ENCODE assay signal across 8 cellular contexts in genomic region chr1:89085781-89086180, GRCh38. TPM values are rescaled to one million over a fixed set of nuclear protein-coding genes. Genes with fewer than 3 reads are reported as not detected.
DNase-seq lines count a peak whose midpoint lies in the region; ATAC-seq, FAIRE-seq and TF ChIP-seq lines count a peak whose summit lies in the region.

No MANE protein-coding gene starts in this region.

- peak; percentile 66 for TF ChIP-seq CTCF in C4-2B (conservative IDR thresholded peaks at IDR 0.05)
- TF ChIP-seq CTCF in K562 (IDR thresholded peaks at IDR 0.05 in 2 of 3, conservative IDR thresholded peaks at IDR 0.05 in 1 of 3; ENCODE audit: insufficient read depth in 2 of 3, low read depth in 1 of 3, low read length in 3 of 3): peak; percentile 65 to 85 (median 73)
- TF ChIP-seq CTCF in mucosa of descending colon (IDR thresholded peaks at IDR 0.05): peak; percentile 49

- no peaks in the 10 kb centered on the region for H3K9me3 ChIP-seq in K562 (replicated peaks; ENCODE audit: control insufficient read depth, insufficient read depth, low read depth, low read length)
- no peaks in the 10 kb centered on the region for H3K9me3 ChIP-seq in mucosa of descending colon

- FAIRE-seq in K562 (lab: Jason Lieb, UNC): peak; percentile 91

- ATAC-seq in GM19452 (IDR thresholded peaks at IDR 0.05; ENCODE audit: unreplicated experiment) (peak; percentile 60), K562 (peak; percentile 87), mucosa of descending colon (no peak), GM21390 (IDR thresholded peaks at IDR 0.05; ENCODE audit: unreplicated experiment) (no peak)

- H3K4me2 ChIP-seq in K562 (ENCODE audit: insufficient read depth, low read length): no peak overlapping the region

- no peaks in the 10 kb centered on the region for H3K9me1 ChIP-seq in K562 (ENCODE audit: control insufficient read depth, insufficient read depth, low read length)

- in situ Hi-C loops in K562 (cut with MboI): no loop called here

- no TSS peak for BruUV-seq in K562 (replicated peaks; lab: Mats Ljungman, UMichigan)

- TF ChIP-seq POLR2A in K562 (conservative IDR thresholded peaks at IDR 0.05): no peak

- no peaks in the 10 kb centered on the region for H4K20me1 ChIP-seq in K562 (replicated peaks; ENCODE audit: control insufficient read depth, insufficient read depth, low read length)

- H3K4me3 ChIP-seq in K562 (no peak overlapping the region), mucosa of descending colon (no peak overlapping the region)

- H3K79me2 ChIP-seq in K562 (ENCODE audit: control insufficient read depth, insufficient read depth, low read length): no peaks in the 10 kb centered on the region

- no peaks in the 10 kb centered on the region for H3K27me3 ChIP-seq in K562 (ENCODE audit: control insufficient read depth in 2 of 2, insufficient read depth in 2 of 2, low read length in 2 of 2)

- TF ChIP-seq EP300 in K562 (IDR thresholded peaks at IDR 0.05; ENCODE audit: low read length): no peak

- no peak overlapping the region for H3K9ac ChIP-seq in K562 (ENCODE audit: insufficient read depth in 1 of 2, low read depth in 2 of 2, low read length in 2 of 2)

- peak; percentile 36 for DNase-seq in NOMO-1 treated with dmso at 0.1 percent for 144 hours (lab: John Stamatoyannopoulos, UW; ENCODE audit: unreplicated experiment)
- peak; percentile 45 to 71 (median 52) for DNase-seq in K562 (ENCODE audit: extremely low read depth in 1 of 4, low spot score in 3 of 4)
- peak in 1 of 3 donors; percentile 73 for DNase-seq in mucosa of descending colon
- DNase-seq in HK-2 (ENCODE audit: unreplicated experiment): no peak
- no peak for DNase-seq in NCI-H774 (lab: John Stamatoyannopoulos, UW)

- intact Hi-C loops in K562 (cut with micrococcal nuclease): loop anchor here (1.0 to 5.0 kb wide), 4 partner anchors 88 to 370 kb away; no protein-coding TSS in a partner anchor
- intact Hi-C loops in mucosa of descending colon (cut with DNase I, micrococcal nuclease): loop anchor here in 1 of 2 donors (10.0 kb wide), 1 partner anchor 279 kb away; the partner anchor contains the start of gene GBP6

- H3K4me1 ChIP-seq in K562 (replicated peaks in 1 of 2; ENCODE audit: control insufficient read depth in 2 of 2, insufficient read depth in 2 of 2, low read length in 2 of 2): peaks cover 0 to 4% of the 10 kb centered on the region in 2 experiments; a peak in 3 of 5 replicates
- H3K4me1 ChIP-seq in mucosa of descending colon (ENCODE audit: low read depth): no peaks in the 10 kb centered on the region

- H3K27ac ChIP-seq in C4-2B: no peak overlapping the region
- H3K27ac ChIP-seq in K562 (ENCODE audit: extremely low read depth, low read depth, low read length): no peak overlapping the region

- H2AFZ ChIP-seq in K562 (ENCODE audit: low read depth, low read length): no peak overlapping the region

- TF ChIP-seq RAD21 in K562 (CRISPR knock-in tag; conservative IDR thresholded peaks at IDR 0.05 in 1 of 2, IDR thresholded peaks at IDR 0.05 in 1 of 2): peak; percentile 83 to 91

- POLR2A ChIA-PET in K562 (lab: Yijun Ruan, JAX): interaction anchor here (0.6 to 1.0 kb wide), 2 partner anchors 10 to 524 kb away, joined by 3 read pairs; no protein-coding TSS in a partner anchor

- CTCF ChIA-PET in K562 (lab: Yijun Ruan, JAX; ENCODE audit: low intra/inter-chr PET ratio): interaction anchor here (0.5 to 1.5 kb wide), 2 partner anchors 26 to 273 kb away, joined by 3 to 14 read pairs; no protein-coding TSS in a partner anchor

- H3K36me3 ChIP-seq in K562 (ENCODE audit: control insufficient read depth, insufficient read depth, low read length) (no peaks in the 10 kb centered on the region), mucosa of descending colon (ENCODE audit: low read depth) (no peaks in the 10 kb centered on the region)

TF ChIP-seq in K562, 482 proteins besides CTCF, POLR2A, EP300 and RAD21 (continues in another document):
- no peak for TF ChIP-seq ZNF140 (CRISPR knock-in tag; IDR thresholded peaks at IDR 0.05)
- no peak for TF ChIP-seq HES1 (IDR thresholded peaks at IDR 0.05; ENCODE audit: low read depth)
- peak; percentile 62 for TF ChIP-seq SMC3 (conservative IDR thresholded peaks at IDR 0.05; ENCODE audit: insufficient read depth, low read depth, low read length)
- no peak for TF ChIP-seq U2AF2 (optimal IDR thresholded peaks at IDR 0.05; ENCODE audit: low read depth, low read length)
- TF ChIP-seq GTF2A2 (tag; IDR thresholded peaks at IDR 0.05): no peak
- TF ChIP-seq RUNX1 (IDR thresholded peaks at IDR 0.05; ENCODE audit: low read depth): no peak
- peak; percentile 66 for TF ChIP-seq DEAF1 (CRISPR knock-in tag; IDR thresholded peaks at IDR 0.05)
- no peak for TF ChIP-seq MAZ (CRISPR knock-in tag; conservative IDR thresholded peaks at IDR 0.05 in 1 of 2, IDR thresholded peaks at IDR 0.05 in 1 of 2)
- no peak for TF ChIP-seq TEAD1 (CRISPR knock-in tag; IDR thresholded peaks at IDR 0.05)

RNA-seq across cellular contexts. Expression of gene GBP1, which starts 20.8 kb away (rescaled TPM):
- total RNA-seq in K562 (2011; cell fraction: chromatin; rRNA removed; ENCODE audit: low replicate concordance): not detected in 2 replicates
- not detected in 2 replicates for total RNA-seq in K562 (2011; cell fraction: nucleolus; rRNA removed)
- not detected in 2 replicates for total RNA-seq in K562 (2011; cell fraction: nucleoplasm; rRNA removed)
- total RNA-seq in K562 (2014; rRNA removed) (not detected in 2 replicates), K562 (2014; rRNA removed; fragmentation: Illumina TruSeq; extraction: Trizol) (not detected in 2 replicates), K562 (2015; rRNA removed; fragmentation: Illumina TruSeq; extraction: Trizol) (not detected in 2 replicates), K562 (2021) (0.20 TPM in 1 of 2 replicates, not detected in the other), mucosa of descending colon (10 to 100 TPM; 12.9 to 39.0 (median 25.5) TPM)
- polyA plus RNA-seq in K562 (2011; rRNA removed) (not detected in 2 replicates), K562 (2014; fragmentation: Illumina TruSeq; extraction: Trizol) (not detected in 2 replicates), K562 (2014; fragmentation: Nextera tagmentation; extraction: Ambion mirVana) (not detected), K562 (2014; rRNA removed) (not detected in 2 replicates)
- not detected in 2 replicates for polyA plus RNA-seq in K562 (2011; cell fraction: cytosol; rRNA removed)
- polyA plus RNA-seq in K562 (2011; cell fraction: nucleus; rRNA removed): not detected in 2 replicates
- not detected in 2 replicates for polyA plus RNA-seq in K562 (2012)
- not detected in 2 replicates for polyA minus RNA-seq in K562 (2011; rRNA and poly(A)+ RNA removed)
- polyA minus RNA-seq in K562 (2011; cell fraction: cytosol; rRNA and poly(A)+ RNA removed): not detected in 2 replicates
- not detected in 2 replicates for polyA minus RNA-seq in K562 (2011; cell fraction: nucleus; rRNA and poly(A)+ RNA removed)

RNA-seq across cellular contexts. Expression of gene GBP2, which starts 40.1 kb away (rescaled TPM):
- 0.21 and 0.55 TPM in 2 replicates for total RNA-seq in K562 (2011; cell fraction: chromatin; rRNA removed; ENCODE audit: low replicate concordance)
- 0.17 TPM in 1 of 2 replicates, not detected in the other for total RNA-seq in K562 (2011; cell fraction: nucleolus; rRNA removed)
- 0.23 TPM in 1 of 2 replicates, not detected in the other for total RNA-seq in K562 (2011; cell fraction: nucleoplasm; rRNA removed)
- total RNA-seq in K562 (2014; rRNA removed) (0.45 and 0.73 TPM in 2 replicates), K562 (2014; rRNA removed; fragmentation: Illumina TruSeq; extraction: Trizol) (0.69 and 1.1 TPM in 2 replicates), K562 (2015; rRNA removed; fragmentation: Illumina TruSeq; extraction: Trizol) (2.0 and 2.2 TPM in 2 replicates), K562 (2021) (0.71 and 1.1 TPM in 2 replicates), mucosa of descending colon (100 to 1,000 TPM in 1 of 3 donors, 10 to 100 TPM in 2; 65.4 to 128 (median 68.9) TPM)
- polyA plus RNA-seq in K562 (2011; rRNA removed) (0.45 and 2.2 TPM in 2 replicates), K562 (2014; fragmentation: Illumina TruSeq; extraction: Trizol) (0.98 and 1.0 TPM in 2 replicates), K562 (2014; fragmentation: Nextera tagmentation; extraction: Ambion mirVana) (under 1 TPM; 0.63 to 0.84 TPM), K562 (2014; rRNA removed) (0.58 and 1.7 TPM in 2 replicates)
- polyA plus RNA-seq in K562 (2011; cell fraction: cytosol; rRNA removed): 0.21 and 1.7 TPM in 2 replicates
- 0.57 and 2.3 TPM in 2 replicates for polyA plus RNA-seq in K562 (2011; cell fraction: nucleus; rRNA removed)
- 1.7 and 7.3 TPM in 2 replicates for polyA plus RNA-seq in K562 (2012)
- polyA minus RNA-seq in K562 (2011; rRNA and poly(A)+ RNA removed): 0.49 and 2.9 TPM in 2 replicates
- 1.0 TPM in 1 of 2 replicates, not detected in the other for polyA minus RNA-seq in K562 (2011; cell fraction: cytosol; rRNA and poly(A)+ RNA removed)
- polyA minus RNA-seq in K562 (2011; cell fraction: nucleus; rRNA and poly(A)+ RNA removed): 0.27 and 1.8 TPM in 2 replicates

Comparison
In these comparisons a context has a peak if more than half of its experiments do, and no peak if none do; other contexts are left out.
1. ATAC-seq: peak in GM19452 (single experiment) and K562 (single experiment); none in mucosa of descending colon (single experiment) and GM21390 (single experiment).
2. DNase-seq: peak in NOMO-1 treated with dmso at 0.1 percent for 144 hours (single experiment) and K562 (4 of 4); none in HK-2 (single experiment) and NCI-H774 (single experiment).
3. RNA of gene GBP1, which starts 20.8 kb away (total RNA-seq): 12.9 to 39.0 TPM in mucosa of descending colon; 0.20 TPM in K562; every median in the first group is over 10 times any median in the second.
4. RNA of gene GBP2, which starts 40.1 kb away (total RNA-seq): 65.4 to 128 TPM in mucosa of descending colon; 0.17 to 2.2 TPM in K562; every median in the first group is over 10 times any median in the second.
5. Peak in every context shown above with its lines, with median percentiles within 50 percentile points of each other: CTCF ChIP-seq.